ENCODE assay signal across 9 cellular contexts in genomic region chr16:1707193-1707790, GRCh38. TPM values are rescaled to one million over a fixed set of nuclear protein-coding genes. Genes with fewer than 3 reads are reported as not detected.
DNase-seq lines count a peak whose midpoint lies in the region; ATAC-seq, FAIRE-seq and TF ChIP-seq lines count a peak whose summit lies in the region.
"Had no signal": no experiment of that assay in that cellular context is flagged by ENCODE, and none has a peak within 500 bp of the region (broad histone marks: within the 10 kb centered on the region; RNA-seq: fewer than 3 reads in every experiment).

No MANE protein-coding gene starts in this region.

- no peaks in the 10 kb centered on the region for H3K27me3 Mint-ChIP-seq in activated T-helper 17 cell treated with anti-CD3 and anti-CD28 coated beads, Interleukin-2, amount 50 U/mL, for 72 hours

- H3K4me1 ChIP-seq in A549 (peaks cover 14% of the 10 kb centered on the region; the same call in 1 of the 3 replicates), HAP-1 (peaks cover 10% of the 10 kb centered on the region), heart left ventricle (peaks cover 0 to 47% (median 34%) of the 10 kb centered on the region in 12 donors), prostate gland (replicated peaks) (peaks cover 13% of the 10 kb centered on the region)

- in situ Hi-C loops in HAP-1 (cut with MboI; ENCODE audit: low sequenced_read_pairs) = loop anchor here (5.0 kb wide), 1 partner anchor 65 kb away; the partner anchor contains the start of genes EME2, MRPS34 and NME3

- peaks cover 10% of the 10 kb centered on the region for H3K36me3 ChIP-seq in HAP-1 (replicated peaks)
- peaks cover 0 to 8% (median 2%) of the 10 kb centered on the region in 9 donors for H3K36me3 ChIP-seq in heart left ventricle
- H3K36me3 ChIP-seq in prostate gland = no peaks in the 10 kb centered on the region

- no peak for TF ChIP-seq RAD21 in A549 (conservative IDR thresholded peaks at IDR 0.05 in 1 of 2, IDR thresholded peaks at IDR 0.05 in 1 of 2)

- DNase-seq in A549 (ENCODE audit: low read depth in 1 of 2, low spot score in 1 of 2) (no peak), HAP-1 (ENCODE audit: low spot score in 2 of 2) (peak; percentile 9 to 51), heart left ventricle (no peak), prostate gland (ENCODE audit: low spot score) (no peak), LoVo (ENCODE audit: low spot score) (no peak), mucosa of gallbladder (ENCODE audit: low spot score) (no peak)

- peak overlapping the region; percentile 96 for H3K4me3 Mint-ChIP-seq in activated T-helper 17 cell treated with anti-CD3 and anti-CD28 coated beads, Interleukin-2, amount 50 U/mL, for 72 hours

- H3K27me3 ChIP-seq in HAP-1 (ENCODE audit: low read depth) (no peaks in the 10 kb centered on the region), heart left ventricle (no peaks in the 10 kb centered on the region), prostate gland (replicated peaks; ENCODE audit: insufficient read depth) (no peaks in the 10 kb centered on the region)

- TF ChIP-seq POLR2A in A549 (IDR thresholded peaks at IDR 0.05; ENCODE audit: low read length) (no peak), heart left ventricle (IDR thresholded peaks at IDR 0.05) (no peak), prostate gland (IDR thresholded peaks at IDR 0.05) (no peak)

- peak overlapping the region; percentile 89 for H3K4me3 ChIP-seq in A549
- peak overlapping the region; percentile 82 for H3K4me3 ChIP-seq in HAP-1
- peak overlapping the region; percentile 74 to 99 (median 92) for H3K4me3 ChIP-seq in heart left ventricle
- H3K4me3 ChIP-seq in prostate gland = peak overlapping the region; percentile 47 to 87

- no peak for TF ChIP-seq EP300 in A549 (IDR thresholded peaks at IDR 0.05)

- H3K36me3 Mint-ChIP-seq in activated T-helper 17 cell treated with anti-CD3 and anti-CD28 coated beads, Interleukin-2, amount 50 U/mL, for 72 hours (ENCODE audit: low read depth) = peaks cover 16% of the 10 kb centered on the region

- peaks cover 6% of the 10 kb centered on the region for H3K4me1 Mint-ChIP-seq in activated T-helper 17 cell treated with anti-CD3 and anti-CD28 coated beads, Interleukin-2, amount 50 U/mL, for 72 hours

- intact Hi-C loops in heart left ventricle (cut with DNase I) = loop anchor here in 5 of 10 donors (2.0 to 10.0 kb wide), 11 partner anchors 62 to 398 kb away; partner anchors contain the start of genes CRAMP1 (in 3 of the 5), IFT140 (in 3 of the 5), CLCN7 (in 1 of the 5) and EME2 (in 1 of the 5)
- intact Hi-C loops in prostate gland (cut with DNase I) = loop anchor here (10.0 kb wide), 1 partner anchor 92 kb away; the partner anchor contains the start of genes CRAMP1 and IFT140

- H3K9me3 ChIP-seq in A549 (no peaks in the 10 kb centered on the region), HAP-1 (no peaks in the 10 kb centered on the region), heart left ventricle (no peaks in the 10 kb centered on the region), prostate gland (no peaks in the 10 kb centered on the region)

- CTCF ChIA-PET in A549 (lab: Yijun Ruan, JAX) = interaction anchor here (0.7 to 5.3 kb wide), 9 partner anchors 17 to 91 kb away, joined by 3 to 72 read pairs (median 26); partner anchors contain the start of gene JPT2

- H3K27ac Mint-ChIP-seq in activated T-helper 17 cell treated with anti-CD3 and anti-CD28 coated beads, Interleukin-2, amount 50 U/mL, for 72 hours = peak overlapping the region; percentile 90

- no peak for FAIRE-seq in A549 (lab: Jason Lieb, UNC)
- FAIRE-seq: frontal cortex had no signal

- H3K4me2 ChIP-seq in A549 = peak overlapping the region; percentile 98

- H3K27ac ChIP-seq in A549 (peak overlapping the region; percentile 93 to 96), heart left ventricle (peak overlapping the region in 10 of 12 donors; percentile 91 to 99 (median 94)), prostate gland (peak overlapping the region; percentile 80 to 88)

- no peaks in the 10 kb centered on the region for H3K9me3 Mint-ChIP-seq in activated T-helper 17 cell treated with anti-CD3 and anti-CD28 coated beads, Interleukin-2, amount 50 U/mL, for 72 hours

- WGBS in A549 (ENCODE audit: missing lambda C conversion rate) = 19% methylated on average over 16 of the region's 16 CpGs
- 12 to 19% (median 17%) methylated on average over 12 to 16 of the region's 16 CpGs for WGBS in heart left ventricle, 4 donors
- 6% methylated on average over 15 of the region's 16 CpGs for WGBS in prostate gland

- POLR2A ChIA-PET in A549 (lab: Yijun Ruan, JAX) = interaction anchor here (1.6 to 3.0 kb wide), 3 partner anchors 34 to 76 kb away, joined by 4 to 19 read pairs (median 9); partner anchors contain the start of genes NUBP2 and SPSB3

- TF ChIP-seq CTCF in A549 (IDR thresholded peaks at IDR 0.05) = no peak
- TF ChIP-seq CTCF in heart left ventricle (IDR thresholded peaks at IDR 0.05) = no peak
- TF ChIP-seq CTCF in prostate gland (IDR thresholded peaks at IDR 0.05) = no peak

- no peak for ATAC-seq in A549
- ATAC-seq in activated T-helper 17 cell treated with anti-CD3 and anti-CD28 coated beads, Interleukin-2, amount 50 U/mL, for 72 hours (replicated peaks) = no peak
- ATAC-seq in heart left ventricle = no peak
- no peak for ATAC-seq in GM21786 (IDR thresholded peaks at IDR 0.05; ENCODE audit: unreplicated experiment)

TF ChIP-seq in A549, 52 proteins besides CTCF, POLR2A, EP300 and RAD21:
- no peak for TF ChIP-seq RNF2 (IDR thresholded peaks at IDR 0.05; ENCODE audit: borderline replicate concordance, low read depth)
- TF ChIP-seq MAFK (IDR thresholded peaks at IDR 0.05; ENCODE audit: partially characterized antibody) = no peak
- no peak for TF ChIP-seq CEBPB (IDR thresholded peaks at IDR 0.05)
- no peak for TF ChIP-seq HOXA7 (CRISPR knock-in tag; IDR thresholded peaks at IDR 0.05)
- TF ChIP-seq HOXB13 (CRISPR knock-in tag; IDR thresholded peaks at IDR 0.05; ENCODE audit: low read depth) = no peak
- TF ChIP-seq FOSL2 (IDR thresholded peaks at IDR 0.05) = no peak
- TF ChIP-seq FOSL2 (CRISPR knock-in tag; IDR thresholded peaks at IDR 0.05) = no peak
- TF ChIP-seq KDM1A (IDR thresholded peaks at IDR 0.05; ENCODE audit: low read depth) = no peak
- no peak for TF ChIP-seq RARB (CRISPR knock-in tag; IDR thresholded peaks at IDR 0.05)
- TF ChIP-seq FOXS1 (CRISPR knock-in tag; IDR thresholded peaks at IDR 0.05) = no peak
- TF ChIP-seq BHLHE40 (IDR thresholded peaks at IDR 0.05; ENCODE audit: low read depth, low read length) = no peak
- no peak for TF ChIP-seq RCOR1 (IDR thresholded peaks at IDR 0.05; ENCODE audit: low read depth, low read length)
- no peak for TF ChIP-seq NR3C1 (IDR thresholded peaks at IDR 0.05)
- no peak for TF ChIP-seq NFE2L2 (conservative IDR thresholded peaks at IDR 0.05; ENCODE audit: low read length)
- TF ChIP-seq NPAS2 (CRISPR knock-in tag; IDR thresholded peaks at IDR 0.05; ENCODE audit: borderline replicate concordance) = no peak
- TF ChIP-seq EHMT2 (IDR thresholded peaks at IDR 0.05; ENCODE audit: low read depth) = no peak
- TF ChIP-seq, protein P1, sequence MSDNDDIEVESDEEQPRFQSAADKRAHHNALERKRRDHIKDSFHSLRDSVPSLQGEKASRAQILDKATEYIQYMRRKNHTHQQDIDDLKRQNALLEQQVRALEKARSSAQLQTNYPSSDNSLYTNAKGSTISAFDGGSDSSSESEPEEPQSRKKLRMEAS (IDR thresholded peaks at IDR 0.05) = no peak
- no peak for TF ChIP-seq SMC3 (IDR thresholded peaks at IDR 0.05)
- no peak for TF ChIP-seq EHF (CRISPR knock-in tag; IDR thresholded peaks at IDR 0.05)
- no peak for TF ChIP-seq CBX8 (IDR thresholded peaks at IDR 0.05)
- TF ChIP-seq, protein P2, sequence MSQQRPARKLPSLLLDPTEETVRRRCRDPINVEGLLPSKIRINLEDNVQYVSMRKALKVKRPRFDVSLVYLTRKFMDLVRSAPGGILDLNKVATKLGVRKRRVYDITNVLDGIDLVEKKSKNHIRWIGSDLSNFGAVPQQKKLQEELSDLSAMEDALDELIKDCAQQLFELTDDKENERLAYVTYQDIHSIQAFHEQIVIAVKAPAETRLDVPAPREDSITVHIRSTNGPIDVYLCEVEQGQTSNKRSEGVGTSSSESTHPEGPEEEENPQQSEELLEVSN (IDR thresholded peaks at IDR 0.05; ENCODE audit: borderline replicate concordance, low read depth) = no peak

RNA-seq across cellular contexts. Expression of gene MAPK8IP3, which starts 1.3 kb away (rescaled TPM):
- polyA plus RNA-seq in A549 (2011; rRNA removed) = 12.0 and 13.4 TPM in 2 replicates
- polyA plus RNA-seq in A549 (2012; cell fraction: cytosol; rRNA removed) = 25.1 and 30.1 TPM in 2 replicates
- polyA plus RNA-seq in A549 (2012; cell fraction: nucleus; rRNA removed) = 244 and 330 TPM in 2 replicates
- polyA plus RNA-seq in A549 (2017; fragmentation: RNase III; extraction: RNeasy Plus Mini Kit Qiagen cat#74134 plus additional on column Dnase treatment) = 48.2 to 55.1 TPM (median 53.3 TPM) in 3 replicates
- polyA minus RNA-seq in A549 (2011; rRNA and poly(A)+ RNA removed) = 16.5 and 17.9 TPM in 2 replicates
- total RNA-seq in activated T-helper 17 cell treated with anti-CD3 and anti-CD28 coated beads, Interleukin-2, amount 50 U/mL, for 72 hours = 100 to 1,000 TPM in 1 of 2 donors, 10 to 100 TPM in 1; 59.9 to 106 TPM
- 10 to 100 TPM; 29.5 to 71.3 (median 63.1) TPM for total RNA-seq in heart left ventricle
- polyA plus RNA-seq in heart left ventricle = 10 to 100 TPM; 29.5 to 70.2 TPM
- total RNA-seq in prostate gland = 100 to 1,000 TPM in 1 of 2 donors, 10 to 100 TPM in 1; 56.0 to 157 TPM
- total RNA-seq in mucosa of gallbladder = 94.1 TPM

RNA-seq across cellular contexts. Expression of gene JPT2, which starts 29.2 kb away (rescaled TPM):
- polyA plus RNA-seq in A549 (2011; rRNA removed) = 91.6 and 97.6 TPM in 2 replicates
- polyA plus RNA-seq in A549 (2012; cell fraction: cytosol; rRNA removed) = 85.5 and 90.9 TPM in 2 replicates
- polyA plus RNA-seq in A549 (2012; cell fraction: nucleus; rRNA removed) = 56.5 and 60.3 TPM in 2 replicates
- polyA plus RNA-seq in A549 (2017; fragmentation: RNase III; extraction: RNeasy Plus Mini Kit Qiagen cat#74134 plus additional on column Dnase treatment) = 139 to 156 TPM (median 150 TPM) in 3 replicates
- 47.2 and 50.9 TPM in 2 replicates for polyA minus RNA-seq in A549 (2011; rRNA and poly(A)+ RNA removed)
- total RNA-seq in activated T-helper 17 cell treated with anti-CD3 and anti-CD28 coated beads, Interleukin-2, amount 50 U/mL, for 72 hours = 10 to 100 TPM; 55.9 to 85.1 TPM
- total RNA-seq in heart left ventricle = 10 to 100 TPM; 11.7 to 50.4 (median 34.1) TPM
- 10 to 100 TPM; 11.0 to 76.1 TPM for polyA plus RNA-seq in heart left ventricle
- total RNA-seq in prostate gland = 10 to 100 TPM; 56.6 to 75.3 TPM
- 62.7 TPM for total RNA-seq in mucosa of gallbladder

Comparison
In these comparisons a context has a peak if more than half of its experiments do, and no peak if none do; other contexts are left out.
1. DNase-seq: peak in HAP-1 (2 of 2); none in A549 (0 of 2), heart left ventricle (0 of 5), prostate gland (single experiment), LoVo (single experiment) and mucosa of gallbladder (single experiment).
2. Peak in every context shown above with its lines, with median percentiles within 50 percentile points of each other: H3K27ac ChIP-seq and H3K4me3 ChIP-seq.